In the genomic region with DNA sequence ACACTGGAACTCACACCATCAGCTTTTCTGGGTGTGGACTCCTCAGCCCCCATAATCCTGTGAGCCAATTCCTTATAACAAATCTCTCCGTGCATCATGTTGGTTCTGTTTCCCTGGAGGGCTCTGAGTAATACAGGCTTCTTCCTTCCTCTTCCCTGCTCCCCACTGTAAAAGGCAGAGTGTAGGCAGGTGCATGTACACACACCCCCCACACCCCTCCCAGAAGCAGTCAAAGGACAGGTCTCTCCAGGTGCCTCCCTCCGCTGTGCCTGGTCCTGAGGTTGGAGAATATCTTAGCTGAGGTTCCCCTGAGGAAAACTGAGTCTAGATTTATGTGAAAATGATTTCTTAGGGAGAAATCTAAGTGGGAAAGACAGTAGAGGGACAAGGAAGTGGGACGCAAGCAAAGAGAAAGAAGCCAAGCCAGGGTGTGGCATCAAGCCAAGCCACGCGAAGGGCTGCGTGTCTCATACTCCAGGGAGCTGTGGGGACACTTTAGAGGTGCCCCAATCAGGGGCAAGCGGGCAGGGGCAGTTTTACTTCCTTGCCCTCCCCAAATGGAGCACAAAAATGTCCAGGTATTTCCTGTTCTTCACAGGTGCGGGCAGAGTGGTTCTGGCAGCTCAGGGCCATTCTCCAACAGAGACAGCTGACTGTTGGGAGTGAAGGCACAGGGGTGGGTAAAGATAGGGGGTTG, we compare ENCODE assay signal across 9 cellular contexts.
A peak's percentile ranks its signal among the peaks of the same experiment; 100 is the strongest.
DNase-seq lines count a peak whose midpoint lies in the region; TF ChIP-seq lines count a peak whose summit lies in the region.
"Had no signal": no experiment of that assay in that cellular context is flagged by ENCODE, and none has a peak within 500 bp of the region (broad histone marks: within the 10 kb centered on the region; RNA-seq: fewer than 3 reads in every experiment).

No MANE protein-coding gene starts in this region.

- H3K4me1 ChIP-seq in mesodermal cell (ENCODE audit: control insufficient read depth, insufficient read depth, low read length, poor library complexity, severe bottlenecking) (peaks cover 19% of the 10 kb centered on the region), tibial artery (peaks cover 0 to 42% (median 31%) of the 10 kb centered on the region in 4 donors), hepatocyte (ENCODE audit: insufficient read depth) (no peaks in the 10 kb centered on the region)

- no peaks in the 10 kb centered on the region for H4K20me1 ChIP-seq in hepatocyte (ENCODE audit: insufficient read depth, poor library complexity, severe bottlenecking)

- H3K27ac ChIP-seq in coronary artery (peak overlapping the region; percentile 40 to 81), mesodermal cell (ENCODE audit: low read depth, low read length, severe bottlenecking) (peak overlapping the region; percentile 43), tibial artery (peak overlapping the region; percentile 51 to 52), hepatocyte (no peak overlapping the region)

- TF ChIP-seq CTCF in coronary artery (IDR thresholded peaks at IDR 0.05) (no peak), tibial artery (IDR thresholded peaks at IDR 0.05) (no peak), hepatocyte (IDR thresholded peaks at IDR 0.05; ENCODE audit: poor library complexity) (no peak)

- intact Hi-C loops in tibial artery (cut with DNase I; ENCODE audit: low total_unique reads), result no loop called here

- peak overlapping the region; percentile 32 for H3K4me3 ChIP-seq in coronary artery
- no peak overlapping the region for H3K4me3 ChIP-seq in mesodermal cell (ENCODE audit: extremely low read depth, insufficient read depth, low read length, poor library complexity, severe bottlenecking)
- no peak overlapping the region for H3K4me3 ChIP-seq in tibial artery
- no peak overlapping the region for H3K4me3 ChIP-seq in hepatocyte

- H3K9me2 ChIP-seq in hepatocyte (replicated peaks; ENCODE audit: insufficient read depth), result no peaks in the 10 kb centered on the region

- WGBS in mesodermal cell (ENCODE audit: insufficient coverage in 2 of 2), 2 experiments, result 95 to 100% methylated on average over 6 to 7 of the region's 8 CpGs
- WGBS in hepatocyte (ENCODE audit: low lambda C conversion rate, missing lambda C conversion rate), result 83% methylated on average over 8 of the region's 8 CpGs

- H3K27me3 ChIP-seq in tibial artery, result no peaks in the 10 kb centered on the region
- no peaks in the 10 kb centered on the region for H3K27me3 ChIP-seq in hepatocyte

- DNase-seq in DMS79 treated with DMSO at 0.1 percent for 48 hours (lab: John Stamatoyannopoulos, UW) (peak; percentile 6), DMS79 (lab: John Stamatoyannopoulos, UW) (no peak), coronary artery (ENCODE audit: low spot score) (no peak), tibial artery (peak; percentile 63 to 78), H4 (ENCODE audit: low spot score) (no peak), hepatocyte (ENCODE audit: low spot score) (no peak), COLO668 (lab: John Stamatoyannopoulos, UW; ENCODE audit: unreplicated experiment) (no peak)
- DNase-seq: activated T-cell treated with anti-CD3 and anti-CD28 coated beads, Interleukin-2, amount 50 U/mL, for 48 hours had no signal

- no peaks in the 10 kb centered on the region for H3K79me2 ChIP-seq in hepatocyte

- H3K4me2 ChIP-seq in hepatocyte, result no peak overlapping the region

- H3K36me3 ChIP-seq in mesodermal cell (ENCODE audit: control insufficient read depth, insufficient read depth, low read length), result no peaks in the 10 kb centered on the region
- no peaks in the 10 kb centered on the region for H3K36me3 ChIP-seq in tibial artery
- no peaks in the 10 kb centered on the region for H3K36me3 ChIP-seq in hepatocyte (replicated peaks; ENCODE audit: insufficient read depth, low read depth)

- no peak overlapping the region for H2AFZ ChIP-seq in hepatocyte

- H3K9me3 ChIP-seq in mesodermal cell (ENCODE audit: control insufficient read depth, low read length) (no peaks in the 10 kb centered on the region), tibial artery (no peaks in the 10 kb centered on the region), hepatocyte (ENCODE audit: low read depth) (no peaks in the 10 kb centered on the region)

Comparison
In these comparisons a context has a peak if more than half of its experiments do, and no peak if none do; other contexts are left out.
1. DNase-seq: peak in DMS79 treated with DMSO at 0.1 percent for 48 hours (single experiment) and tibial artery (2 of 2); none in DMS79 (single experiment), coronary artery (single experiment), H4 (single experiment), hepatocyte (single experiment) and COLO668 (single experiment).